Comparison of ENCODE assay signal across 9 cellular contexts in genomic region chr16:58024347-58024672, GRCh38. TPM values are rescaled to one million over a fixed set of nuclear protein-coding genes. Genes with fewer than 3 reads are reported as not detected.
DNase-seq lines count a peak whose midpoint lies in the region; ATAC-seq, FAIRE-seq and TF ChIP-seq lines count a peak whose summit lies in the region.
"Had no signal": no experiment of that assay in that cellular context is flagged by ENCODE, and none has a peak within 500 bp of the region (broad histone marks: within the 10 kb centered on the region; RNA-seq: fewer than 3 reads in every experiment).

No MANE protein-coding gene starts in this region.

- no peaks in the 10 kb centered on the region for H3K79me2 ChIP-seq in PC-3 (ENCODE audit: low read length)

- H3K4me2 ChIP-seq in PC-3 (ENCODE audit: low read length): peak overlapping the region; percentile 89; the same call in 1 of the 2 replicates

- H3K9me2 ChIP-seq in PC-3 (replicated peaks; ENCODE audit: low read length): no peaks in the 10 kb centered on the region

- H3F3A ChIP-seq in PC-3 (ENCODE audit: low read length, unreplicated experiment): no peaks in the 10 kb centered on the region

- H2AFZ ChIP-seq in PC-3 (ENCODE audit: low read length): no peak overlapping the region

- no peak overlapping the region for H3K4me3 ChIP-seq in PC-3 (ENCODE audit: low read length)
- peak overlapping the region; percentile 64 for H3K4me3 ChIP-seq in fibroblast of villous mesenchyme (ENCODE audit: low read depth, low read length)
- peak overlapping the region in 3 of 4 donors; percentile 63 to 89 (median 78) for H3K4me3 ChIP-seq in sigmoid colon

- no peaks in the 10 kb centered on the region for H4K20me1 ChIP-seq in PC-3 (ENCODE audit: low read length)

- H3K27ac ChIP-seq in PC-3 (ENCODE audit: low read length) (no peak overlapping the region), sigmoid colon (peak overlapping the region in 3 of 4 donors; percentile 86 to 91 (median 90))

- WGBS in sigmoid colon, 2 donors: 19 to 70% methylated on average over 14 of the region's 14 CpGs

- H3K27me3 ChIP-seq in PC-3 (ENCODE audit: low read length) (no peaks in the 10 kb centered on the region), sigmoid colon (no peaks in the 10 kb centered on the region)

- POLR2A ChIA-PET in PC-3 (lab: Charles Lee; ENCODE audit: unreplicated experiment): no interaction called here

- DNase-seq in PC-3: no peak
- no peak for DNase-seq in fibroblast of villous mesenchyme (ENCODE audit: low read depth)
- DNase-seq in sigmoid colon: no peak
- no peak for DNase-seq in 8988T
- no peak for DNase-seq in GM19239 (ENCODE audit: insufficient read length, low spot score)
- DNase-seq: NCI-H1105 treated with DMSO at 0.1 percent for 48 hours, nucleus accumbens had no signal

- TF ChIP-seq EP300 in sigmoid colon (IDR thresholded peaks at IDR 0.05): no peak

- intact Hi-C loops in PC-3 (cut with micrococcal nuclease): loop anchor here (10.0 kb wide), 1 partner anchor 280 kb away; no protein-coding TSS in a partner anchor
- intact Hi-C loops in sigmoid colon (cut with DNase I): loop anchor here (5.0 to 10.0 kb wide), 2 partner anchors 370 to 463 kb away; partner anchors contain the start of gene GINS3

- TF ChIP-seq CTCF in PC-3 (conservative IDR thresholded peaks at IDR 0.05; ENCODE audit: low read depth, low read length): no peak
- TF ChIP-seq CTCF in fibroblast of villous mesenchyme (IDR thresholded peaks at IDR 0.05; ENCODE audit: insufficient read depth, low read depth, low read length): no peak
- TF ChIP-seq CTCF in sigmoid colon (IDR thresholded peaks at IDR 0.05): no peak

- no peak for FAIRE-seq in GM19239 (lab: Jason Lieb, UNC)

- H3K4me1 ChIP-seq in ES-I3 (ENCODE audit: insufficient read depth, low read length) (peaks cover 32% of the 10 kb centered on the region), PC-3 (ENCODE audit: insufficient read depth, low read length) (peaks cover 29% of the 10 kb centered on the region), sigmoid colon (peaks cover 1 to 74% (median 64%) of the 10 kb centered on the region in 4 donors)

- no peaks in the 10 kb centered on the region for H3K36me3 ChIP-seq in ES-I3 (ENCODE audit: insufficient read depth, low read length)
- no peaks in the 10 kb centered on the region; the same call in 1 of the 2 replicates for H3K36me3 ChIP-seq in PC-3 (ENCODE audit: low read depth, low read length)
- peaks cover 0 to 10% (median 3%) of the 10 kb centered on the region in 4 donors for H3K36me3 ChIP-seq in sigmoid colon

- TF ChIP-seq POLR2A in sigmoid colon (IDR thresholded peaks at IDR 0.05): no peak

- ATAC-seq in PC-3 (no peak), GM18861 (IDR thresholded peaks at IDR 0.05; ENCODE audit: unreplicated experiment) (no peak)

- H3K9ac ChIP-seq in ES-I3 (ENCODE audit: low read depth, low read length): peak overlapping the region; percentile 75
- H3K9ac ChIP-seq in PC-3 (ENCODE audit: low read length): no peak overlapping the region

- H3K9me3 ChIP-seq in ES-I3 (ENCODE audit: control insufficient read depth, insufficient read depth, low read length): no peaks in the 10 kb centered on the region
- H3K9me3 ChIP-seq in PC-3 (ENCODE audit: low read length): no peaks in the 10 kb centered on the region
- no peaks in the 10 kb centered on the region for H3K9me3 ChIP-seq in sigmoid colon

- CTCF ChIA-PET in PC-3 (lab: Charles Lee): no interaction called here

- BruUV-seq in PC-3 (replicated peaks; lab: Mats Ljungman, UMichigan): no TSS peak

RNA-seq across cellular contexts. Expression of gene MMP15, which starts 1.2 kb away (rescaled TPM):
- 6.3 and 9.4 TPM in 2 replicates for total RNA-seq in PC-3 (2014; rRNA removed)
- total RNA-seq in fibroblast of villous mesenchyme: 2.6 and 2.9 TPM in 2 replicates
- total RNA-seq in sigmoid colon: 10 to 100 TPM in 1 of 4 donors, 1 to 10 TPM in 3; 2.3 to 10.5 (median 5.1) TPM
- 10 to 100 TPM; 10.8 to 54.0 (median 13.4) TPM for polyA plus RNA-seq in sigmoid colon

RNA-seq across cellular contexts. Expression of gene USB1, which starts 23.1 kb away (rescaled TPM):
- total RNA-seq in PC-3 (2014; rRNA removed) (18.7 and 25.1 TPM in 2 replicates), fibroblast of villous mesenchyme (24.5 and 32.4 TPM in 2 replicates), sigmoid colon (10 to 100 TPM; 19.9 to 44.9 (median 34.9) TPM)
- polyA plus RNA-seq in sigmoid colon: 10 to 100 TPM; 31.1 to 39.1 (median 36.6) TPM

RNA-seq across cellular contexts. Expression of gene ZNF319, which starts 23.8 kb away (rescaled TPM):
- total RNA-seq in PC-3 (2014; rRNA removed): 2.2 TPM in 2 replicates
- total RNA-seq in fibroblast of villous mesenchyme: 5.5 and 6.0 TPM in 2 replicates
- 1 to 10 TPM; 4.1 to 5.7 (median 4.9) TPM for total RNA-seq in sigmoid colon
- 1 to 10 TPM; 1.2 to 5.7 (median 1.2) TPM for polyA plus RNA-seq in sigmoid colon

RNA-seq across cellular contexts. Expression of gene CNGB1, which starts 53.4 kb away (rescaled TPM):
- total RNA-seq in PC-3 (2014; rRNA removed) (0.04 TPM in 1 of 2 replicates, not detected in the other), fibroblast of villous mesenchyme (not detected in 2 replicates), sigmoid colon (10 to 100 TPM in 1 of 4 donors, 1 to 10 TPM in 1, under 1 TPM in 1, not detected in 1; 0.71 to 13.0 (median 2.0) TPM)
- under 1 TPM in 1 of 3 donors, not detected in 2; 0.70 TPM for polyA plus RNA-seq in sigmoid colon
